Comparison of ENCODE assay signal across 18 cellular contexts in the genomic region with DNA sequence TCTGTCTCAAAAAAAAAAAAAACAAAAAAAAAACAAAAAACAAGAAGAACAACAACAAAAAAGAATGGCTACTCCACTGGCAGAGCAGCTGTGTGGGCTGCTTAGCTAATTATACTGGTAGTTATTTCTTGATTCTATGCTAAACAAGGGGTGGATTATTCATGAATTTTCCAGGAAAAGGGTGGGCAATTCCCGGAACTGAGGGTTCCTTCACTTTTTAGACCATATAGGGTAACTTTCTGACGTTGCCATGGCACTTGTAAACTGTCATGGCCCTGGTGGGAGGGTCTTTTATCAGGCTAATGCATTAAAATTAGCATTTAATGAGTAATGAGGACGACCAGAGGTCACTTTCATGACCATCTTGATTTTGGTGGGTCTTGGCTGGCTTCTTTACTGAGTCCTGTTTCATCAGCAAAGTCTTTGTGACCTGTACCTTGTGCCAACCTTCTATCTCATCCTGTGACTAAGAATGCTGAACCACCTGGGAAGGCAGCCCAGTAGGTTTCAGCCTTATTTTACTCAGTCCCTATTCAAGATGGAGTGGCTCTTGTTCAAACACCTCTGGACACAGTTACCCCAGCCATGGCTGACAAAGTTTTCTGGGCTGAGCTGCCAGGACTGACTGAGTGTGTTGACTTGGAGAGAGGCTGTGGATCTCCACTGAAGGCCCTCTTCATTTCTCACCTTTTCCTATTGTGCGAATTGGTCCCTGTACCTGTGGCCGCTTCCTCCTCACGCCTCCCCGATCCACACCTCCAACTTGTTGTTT. TPM values are rescaled to one million over a fixed set of nuclear protein-coding genes. Genes with fewer than 3 reads are reported as not detected.
A peak's percentile ranks its signal among the peaks of the same experiment; 100 is the strongest.
DNase-seq lines count a peak whose midpoint lies in the region; ATAC-seq and TF ChIP-seq lines count a peak whose summit lies in the region.
"Had no signal": no experiment of that assay in that cellular context is flagged by ENCODE, and none has a peak within 500 bp of the region (broad histone marks: within the 10 kb centered on the region; RNA-seq: fewer than 3 reads in every experiment).

No MANE protein-coding gene starts in this region.

- no peak for ATAC-seq in CD4-positive, alpha-beta T cell (ENCODE audit: poor library complexity)
- no peak for ATAC-seq in natural killer cell
- ATAC-seq in HG03439 (IDR thresholded peaks at IDR 0.05; ENCODE audit: unreplicated experiment): no peak
- no peak for ATAC-seq in GM19328 (IDR thresholded peaks at IDR 0.05; ENCODE audit: unreplicated experiment)
- ATAC-seq: activated CD4-positive, CD25-positive, alpha-beta regulatory T cell treated with anti-CD3 and anti-CD28 coated beads, Interleukin-2, amount 50 U/mL, for 24 hours; esophagus mucosa; left lung had no signal

- no peak for DNase-seq in CD4-positive, alpha-beta T cell
- DNase-seq in Calu3 (no peak), astrocyte of the hippocampus (ENCODE audit: low read depth, low spot score) (peak; percentile 53), natural killer cell (no peak), caudate nucleus (lab: John Stamatoyannopoulos, UW) (no peak)
- DNase-seq: activated naive CD4-positive, alpha-beta T cell treated with anti-CD3 and anti-CD28 coated beads, Interleukin-2, amount 50 U/mL, for 16 hours; dorsolateral prefrontal cortex; GF-D8; KG1; left lung; NCI-H1092; NCI-H526; SHP77 treated with DMSO at 0.1 percent for 48 hours; stimulated activated CD4-positive, alpha-beta T cell treated with anti-CD3 and anti-CD28 coated beads, Interleukin-2, amount 100 ng/mL, for 24 hours had no signal

- peak overlapping the region; percentile 92 for H3K27ac Mint-ChIP-seq in CD4-positive, alpha-beta T cell
- H3K27ac Mint-ChIP-seq in Calu3 (ENCODE audit: unreplicated experiment): peak overlapping the region; percentile 97
- no peak overlapping the region for H3K27ac Mint-ChIP-seq in natural killer cell

- no peaks in the 10 kb centered on the region for H3K9me3 Mint-ChIP-seq in CD4-positive, alpha-beta T cell
- H3K9me3 Mint-ChIP-seq in Calu3 (ENCODE audit: low read depth, unreplicated experiment) (no peaks in the 10 kb centered on the region), natural killer cell (no peaks in the 10 kb centered on the region)

- H3K4me1 Mint-ChIP-seq in CD4-positive, alpha-beta T cell (ENCODE audit: low read depth): peaks cover 39% of the 10 kb centered on the region
- H3K4me1 Mint-ChIP-seq in Calu3 (ENCODE audit: low read depth, unreplicated experiment): peaks cover 36% of the 10 kb centered on the region
- H3K4me1 Mint-ChIP-seq in natural killer cell: peaks cover 23 to 26% of the 10 kb centered on the region in 2 donors

- H3K27ac ChIP-seq in CD4-positive, alpha-beta T cell (ENCODE audit: low read depth, low read length): no peak overlapping the region
- no peak overlapping the region for H3K27ac ChIP-seq in caudate nucleus (ENCODE audit: low read depth, low read length)

- peaks cover 32% of the 10 kb centered on the region for H3K36me3 Mint-ChIP-seq in CD4-positive, alpha-beta T cell (ENCODE audit: low read depth)
- H3K36me3 Mint-ChIP-seq in Calu3 (ENCODE audit: insufficient read depth, unreplicated experiment) (peaks cover 34% of the 10 kb centered on the region), natural killer cell (no peaks in the 10 kb centered on the region)

- CTCF ChIA-PET in CD4-positive, alpha-beta T cell (lab: Charles Lee): no interaction called here
- CTCF ChIA-PET in Calu3 (lab: Charles Lee): no interaction called here

- H3K27me3 Mint-ChIP-seq in CD4-positive, alpha-beta T cell: no peaks in the 10 kb centered on the region
- H3K27me3 Mint-ChIP-seq in Calu3 (ENCODE audit: unreplicated experiment) (no peaks in the 10 kb centered on the region), natural killer cell (ENCODE audit: low read depth in 2 of 2) (no peaks in the 10 kb centered on the region)

- H3K27me3 ChIP-seq in CD4-positive, alpha-beta T cell (ENCODE audit: control insufficient read depth, insufficient read depth, low read length): no peaks in the 10 kb centered on the region
- H3K27me3 ChIP-seq: dorsolateral prefrontal cortex, left lung had no signal

- POLR2A ChIA-PET in CD4-positive, alpha-beta T cell (lab: Charles Lee): interaction anchor here (1.5 to 2.3 kb wide), 2 partner anchors 15 to 77 kb away, joined by 3 to 13 read pairs; partner anchors contain the start of gene OCIAD1

- TF ChIP-seq CTCF in CD4-positive, alpha-beta T cell (IDR thresholded peaks at IDR 0.05): no peak
- no peak for TF ChIP-seq CTCF in Calu3 (IDR thresholded peaks at IDR 0.05; ENCODE audit: unreplicated experiment)
- no peak for TF ChIP-seq CTCF in natural killer cell (IDR thresholded peaks at IDR 0.05)

- BruUV-seq in Calu3 (replicated peaks; lab: Mats Ljungman, UMichigan): no TSS peak

- H3K9me3 ChIP-seq in CD4-positive, alpha-beta T cell (ENCODE audit: control insufficient read depth, low read length): no peaks in the 10 kb centered on the region
- H3K9me3 ChIP-seq: left lung had no signal

- peak overlapping the region; percentile 73 for H3K4me3 Mint-ChIP-seq in CD4-positive, alpha-beta T cell
- no peak overlapping the region for H3K4me3 Mint-ChIP-seq in Calu3 (ENCODE audit: low read depth, unreplicated experiment)
- H3K4me3 Mint-ChIP-seq in natural killer cell: peak overlapping the region; percentile 54

- intact Hi-C loops in CD4-positive, alpha-beta T cell (cut with DNase I, micrococcal nuclease): loop anchor here (2.0 to 10.0 kb wide), 8 partner anchors 39 to 773 kb away; partner anchors contain the start of genes OCIAD1 (in 1 of the 2), SLAIN2 (in 1 of the 2) and TXK (in 1 of the 2)
- intact Hi-C loops in Calu3 (cut with micrococcal nuclease; ENCODE audit: unreplicated experiment) (loop anchor here (5.0 to 10.0 kb wide), 4 partner anchors 34 to 213 kb away; no protein-coding TSS in a partner anchor), natural killer cell (cut with micrococcal nuclease) (no loop called here)

RNA-seq across cellular contexts. Expression of gene OCIAD2, which starts 1.3 kb away (rescaled TPM):
- 10 to 100 TPM; 77.0 to 91.1 TPM for total RNA-seq in CD4-positive, alpha-beta T cell
- total RNA-seq in Calu3 (2022) (141 and 182 TPM in 2 replicates), natural killer cell (10 to 100 TPM; 25.8 to 34.3 (median 26.1) TPM)

Comparison
In these comparisons a context has a peak if more than half of its experiments do, and no peak if none do; other contexts are left out.
1. H3K27ac Mint-ChIP-seq: peak in CD4-positive, alpha-beta T cell (single experiment) and Calu3 (single experiment); none in natural killer cell (0 of 2).